Comparison of ENCODE assay signal across 16 cellular contexts in genomic region chr2:191622374-191623320, GRCh38. TPM values are rescaled to one million over a fixed set of nuclear protein-coding genes. Genes with fewer than 3 reads are reported as not detected.
DNase-seq lines count a peak whose midpoint lies in the region; FAIRE-seq and TF ChIP-seq lines count a peak whose summit lies in the region.
"Had no signal": no experiment of that assay in that cellular context is flagged by ENCODE, and none has a peak within 500 bp of the region (broad histone marks: within the 10 kb centered on the region; RNA-seq: fewer than 3 reads in every experiment).

No MANE protein-coding gene starts in this region.

- no peaks in the 10 kb centered on the region for H3K36me3 ChIP-seq in kidney (ENCODE audit: control insufficient read depth in 1 of 2, insufficient read depth in 2 of 2, low read length in 2 of 2)
- H3K36me3 ChIP-seq: BE2C, esophagus muscularis mucosa, heart left ventricle, SJCRH30, thoracic aorta had no signal

- H3K9me3 ChIP-seq in kidney (ENCODE audit: control insufficient read depth in 1 of 2, low read length in 2 of 2): no peaks in the 10 kb centered on the region
- H3K9me3 ChIP-seq: BE2C, esophagus muscularis mucosa, heart left ventricle, SJCRH30, thoracic aorta had no signal

- H3K4me3 ChIP-seq in epithelial cell of esophagus (ENCODE audit: low read length) (no peak overlapping the region), kidney (ENCODE audit: low read length in 2 of 2) (no peak overlapping the region)
- H3K4me3 ChIP-seq: esophagus muscularis mucosa, heart left ventricle, SJCRH30, thoracic aorta had no signal

- H3K9ac ChIP-seq in kidney (ENCODE audit: low read length in 2 of 2): no peak overlapping the region

- no peak overlapping the region for H3K27ac ChIP-seq in kidney (ENCODE audit: low read depth in 2 of 2, low read length in 2 of 2)
- H3K27ac ChIP-seq: esophagus muscularis mucosa, SJCRH30, thoracic aorta had no signal

- FAIRE-seq in urothelium cell line (lab: Jason Lieb, UNC) (peak; percentile 67), kidney (lab: Jason Lieb, UNC) (no peak)
- FAIRE-seq: colon, TTC549 had no signal

- H3K4me1 ChIP-seq in kidney (ENCODE audit: control insufficient read depth in 1 of 2, insufficient read depth in 1 of 2, low read depth in 1 of 2, low read length in 2 of 2): no peaks in the 10 kb centered on the region

- intact Hi-C loops in kidney (cut with DNase I): no loop called here

- DNase-seq in stimulated activated CD4-positive, alpha-beta T cell treated with anti-CD3 and anti-CD28 coated beads, Interleukin-15, amount 100 ng/mL, for 24 hours: peak; percentile 19
- no peak for DNase-seq in stimulated activated CD4-positive, alpha-beta T cell treated with anti-CD3 and anti-CD28 coated beads, Interleukin-12 subunit alpha, Interleukin-12 subunit beta, amount 100 ng/mL, for 4 hours
- peak; percentile 15 for DNase-seq in NCI-H146 treated with DMSO at 0.1 percent for 48 hours (lab: John Stamatoyannopoulos, UW; ENCODE audit: unreplicated experiment)
- peak; percentile 75 for DNase-seq in epithelial cell of esophagus (ENCODE audit: low read depth)
- no peak for DNase-seq in urothelium cell line (ENCODE audit: low spot score)
- DNase-seq in NCI-H1694 (lab: John Stamatoyannopoulos, UW): no peak
- no peak for DNase-seq in kidney
- DNase-seq in activated CD8-positive, alpha-beta memory T cell treated with anti-CD3 and anti-CD28 coated beads for 24 hours: no peak
- DNase-seq: BE2C, heart left ventricle, MM.1S, SJCRH30 had no signal

- TF ChIP-seq CTCF in epithelial cell of esophagus (IDR thresholded peaks at IDR 0.05; ENCODE audit: insufficient read depth, low read depth, low read length, missing control alignments) (no peak), kidney (IDR thresholded peaks at IDR 0.05; ENCODE audit: borderline replicate concordance, extremely low read depth, insufficient read depth) (no peak)

RNA-seq across cellular contexts. Expression of gene NABP1, which starts 55.3 kb away (rescaled TPM):
- total RNA-seq in kidney: 39.7 TPM
- polyA plus RNA-seq in kidney (ENCODE audit: insufficient read depth, low read depth, low replicate concordance): 9.6 TPM

Comparison
In these comparisons a context has a peak if more than half of its experiments do, and no peak if none do; other contexts are left out.
1. DNase-seq: peak in stimulated activated CD4-positive, alpha-beta T cell treated with anti-CD3 and anti-CD28 coated beads, Interleukin-15, amount 100 ng/mL, for 24 hours (single experiment), NCI-H146 treated with DMSO at 0.1 percent for 48 hours (single experiment) and epithelial cell of esophagus (single experiment); none in stimulated activated CD4-positive, alpha-beta T cell treated with anti-CD3 and anti-CD28 coated beads, Interleukin-12 subunit alpha, Interleukin-12 subunit beta, amount 100 ng/mL, for 4 hours (single experiment), urothelium cell line (single experiment), NCI-H1694 (single experiment), kidney (single experiment) and activated CD8-positive, alpha-beta memory T cell treated with anti-CD3 and anti-CD28 coated beads for 24 hours (single experiment).